In the genomic region with DNA sequence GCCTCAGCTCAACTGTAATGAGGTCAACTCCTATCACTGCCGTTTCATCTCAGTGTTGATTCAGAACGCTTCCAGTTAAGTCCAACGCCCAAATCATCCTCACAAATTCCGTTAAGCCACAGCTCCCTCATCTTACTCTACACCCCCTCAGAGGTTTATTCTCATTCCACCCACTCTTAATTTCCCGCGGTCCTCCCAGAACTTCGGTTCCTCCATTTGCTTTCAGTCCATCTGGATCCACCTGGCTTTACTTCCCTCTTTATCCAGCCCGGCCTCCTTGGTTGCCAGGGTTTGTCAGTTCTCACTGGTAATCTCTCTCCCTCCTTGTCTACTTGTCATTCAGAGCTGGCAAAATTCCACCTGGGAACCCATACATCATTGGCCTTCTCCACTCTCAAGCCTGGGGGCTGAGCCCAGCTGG, we compare ENCODE assay signal across 1 cellular context.
TF ChIP-seq lines count a peak whose summit lies in the region.

No MANE protein-coding gene starts in this region.

TF ChIP-seq in K562, 482 proteins besides CTCF, POLR2A, EP300 and RAD21 (continued from another document and continues in another):
- TF ChIP-seq HDAC2 (IDR thresholded peaks at IDR 0.05) (0 out of 2 replicates have a peak, but pooled peaks have one; percentile 22), SMAD2 (IDR thresholded peaks at IDR 0.05; ENCODE audit: low read depth, low read length) (no peak), MCM3 (IDR thresholded peaks at IDR 0.05) (no peak), ETV1 (tag; conservative IDR thresholded peaks at IDR 0.05; ENCODE audit: low read depth) (no peak), FOXM1 (IDR thresholded peaks at IDR 0.05; ENCODE audit: low read depth) (no peak), FOXM1 (CRISPR knock-in tag; IDR thresholded peaks at IDR 0.05; ENCODE audit: low read depth) (no peak), SIX5 (IDR thresholded peaks at IDR 0.05; ENCODE audit: borderline replicate concordance in 1 of 2, insufficient read depth in 1 of 2, low read depth in 1 of 2, low read length in 2 of 2) (no peak), ZNF253 (CRISPR knock-in tag; conservative IDR thresholded peaks at IDR 0.05) (no peak), TGIF2 (CRISPR knock-in tag; IDR thresholded peaks at IDR 0.05) (no peak), JUND (IDR thresholded peaks at IDR 0.05; ENCODE audit: borderline replicate concordance, low read depth, low read length) (peak; percentile 7; the same call in 1 of the 2 replicates), JUND (tag; IDR thresholded peaks at IDR 0.05; ENCODE audit: borderline replicate concordance, low read depth, low read length) (no peak), KDM1A (IDR thresholded peaks at IDR 0.05) (0 out of 4 replicates have a peak, but pooled peaks of 1 of the 2 experiments have one; percentile 4), FOXA3 (CRISPR knock-in tag; conservative IDR thresholded peaks at IDR 0.05 in 1 of 2, IDR thresholded peaks at IDR 0.05 in 1 of 2) (peak in 1 of 2 experiments; percentile 28; a peak in 1 of 4 replicates), FOXK2 (conservative IDR thresholded peaks at IDR 0.05 in 1 of 2, IDR thresholded peaks at IDR 0.05 in 1 of 2; ENCODE audit: low read depth in 2 of 2) (no peak), ZNF583 (CRISPR knock-in tag; IDR thresholded peaks at IDR 0.05) (peak; percentile 27; the same call in 1 of the 2 replicates), CXXC5 (CRISPR knock-in tag; IDR thresholded peaks at IDR 0.05) (0 out of 2 replicates have a peak, but pooled peaks have one; percentile 29), SMARCB1 (IDR thresholded peaks at IDR 0.05; ENCODE audit: insufficient read length, low read depth) (peak; percentile 23), ZNF695 (CRISPR knock-in tag; IDR thresholded peaks at IDR 0.05) (peak; percentile 83; the same call in 1 of the 2 replicates), ZNF444 (CRISPR knock-in tag; IDR thresholded peaks at IDR 0.05) (0 out of 2 replicates have a peak, but pooled peaks have one; percentile 49), MYC (IDR thresholded peaks at IDR 0.05; ENCODE audit: low read depth, low read length) (no peak; the same call in 1 of the 2 replicates), MYC (CRISPR knock-in tag; IDR thresholded peaks at IDR 0.05; ENCODE audit: borderline replicate concordance, low read depth) (no peak), ZNF274 (IDR thresholded peaks at IDR 0.05; ENCODE audit: borderline replicate concordance, low read depth, low read length) (no peak), MAFF (IDR thresholded peaks at IDR 0.05; ENCODE audit: low read length) (no peak), SMAD4 (CRISPR knock-in tag; conservative IDR thresholded peaks at IDR 0.05) (peak; percentile 57)
- TF ChIP-seq, protein P1, sequence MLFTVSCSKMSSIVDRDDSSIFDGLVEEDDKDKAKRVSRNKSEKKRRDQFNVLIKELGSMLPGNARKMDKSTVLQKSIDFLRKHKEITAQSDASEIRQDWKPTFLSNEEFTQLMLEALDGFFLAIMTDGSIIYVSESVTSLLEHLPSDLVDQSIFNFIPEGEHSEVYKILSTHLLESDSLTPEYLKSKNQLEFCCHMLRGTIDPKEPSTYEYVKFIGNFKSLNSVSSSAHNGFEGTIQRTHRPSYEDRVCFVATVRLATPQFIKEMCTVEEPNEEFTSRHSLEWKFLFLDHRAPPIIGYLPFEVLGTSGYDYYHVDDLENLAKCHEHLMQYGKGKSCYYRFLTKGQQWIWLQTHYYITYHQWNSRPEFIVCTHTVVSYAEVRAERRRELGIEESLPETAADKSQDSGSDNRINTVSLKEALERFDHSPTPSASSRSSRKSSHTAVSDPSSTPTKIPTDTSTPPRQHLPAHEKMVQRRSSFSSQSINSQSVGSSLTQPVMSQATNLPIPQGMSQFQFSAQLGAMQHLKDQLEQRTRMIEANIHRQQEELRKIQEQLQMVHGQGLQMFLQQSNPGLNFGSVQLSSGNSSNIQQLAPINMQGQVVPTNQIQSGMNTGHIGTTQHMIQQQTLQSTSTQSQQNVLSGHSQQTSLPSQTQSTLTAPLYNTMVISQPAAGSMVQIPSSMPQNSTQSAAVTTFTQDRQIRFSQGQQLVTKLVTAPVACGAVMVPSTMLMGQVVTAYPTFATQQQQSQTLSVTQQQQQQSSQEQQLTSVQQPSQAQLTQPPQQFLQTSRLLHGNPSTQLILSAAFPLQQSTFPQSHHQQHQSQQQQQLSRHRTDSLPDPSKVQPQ (CRISPR knock-in tag; IDR thresholded peaks at IDR 0.05; ENCODE audit: borderline replicate concordance): no peak
- TF ChIP-seq, protein P2, sequence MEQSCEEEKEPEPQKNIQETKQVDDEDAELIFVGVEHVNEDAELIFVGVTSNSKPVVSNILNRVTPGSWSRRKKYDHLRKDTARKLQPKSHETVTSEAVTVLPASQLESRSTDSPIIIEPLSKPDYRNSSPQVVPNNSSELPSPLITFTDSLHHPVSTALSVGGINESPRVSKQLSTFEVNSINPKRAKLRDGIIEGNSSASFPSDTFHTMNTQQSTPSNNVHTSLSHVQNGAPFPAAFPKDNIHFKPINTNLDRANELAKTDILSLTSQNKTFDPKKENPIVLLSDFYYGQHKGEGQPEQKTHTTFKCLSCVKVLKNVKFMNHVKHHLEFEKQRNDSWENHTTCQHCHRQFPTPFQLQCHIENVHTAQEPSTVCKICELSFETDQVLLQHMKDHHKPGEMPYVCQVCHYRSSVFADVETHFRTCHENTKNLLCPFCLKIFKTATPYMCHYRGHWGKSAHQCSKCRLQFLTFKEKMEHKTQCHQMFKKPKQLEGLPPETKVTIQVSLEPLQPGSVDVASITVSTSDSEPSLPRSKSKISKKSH (CRISPR knock-in tag; IDR thresholded peaks at IDR 0.05): no peak
- TF ChIP-seq, protein P3, sequence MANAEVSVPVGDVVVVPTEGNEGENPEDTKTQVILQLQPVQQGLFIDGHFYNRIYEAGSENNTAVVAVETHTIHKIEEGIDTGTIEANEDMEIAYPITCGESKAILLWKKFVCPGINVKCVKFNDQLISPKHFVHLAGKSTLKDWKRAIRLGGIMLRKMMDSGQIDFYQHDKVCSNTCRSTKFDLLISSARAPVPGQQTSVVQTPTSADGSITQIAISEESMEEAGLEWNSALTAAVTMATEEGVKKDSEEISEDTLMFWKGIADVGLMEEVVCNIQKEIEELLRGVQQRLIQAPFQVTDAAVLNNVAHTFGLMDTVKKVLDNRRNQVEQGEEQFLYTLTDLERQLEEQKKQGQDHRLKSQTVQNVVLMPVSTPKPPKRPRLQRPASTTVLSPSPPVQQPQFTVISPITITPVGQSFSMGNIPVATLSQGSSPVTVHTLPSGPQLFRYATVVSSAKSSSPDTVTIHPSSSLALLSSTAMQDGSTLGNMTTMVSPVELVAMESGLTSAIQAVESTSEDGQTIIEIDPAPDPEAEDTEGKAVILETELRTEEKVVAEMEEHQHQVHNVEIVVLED (CRISPR knock-in tag; IDR thresholded peaks at IDR 0.05): 0 out of 2 replicates have a peak, but pooled peaks have one; percentile 7
- TF ChIP-seq, protein P4, sequence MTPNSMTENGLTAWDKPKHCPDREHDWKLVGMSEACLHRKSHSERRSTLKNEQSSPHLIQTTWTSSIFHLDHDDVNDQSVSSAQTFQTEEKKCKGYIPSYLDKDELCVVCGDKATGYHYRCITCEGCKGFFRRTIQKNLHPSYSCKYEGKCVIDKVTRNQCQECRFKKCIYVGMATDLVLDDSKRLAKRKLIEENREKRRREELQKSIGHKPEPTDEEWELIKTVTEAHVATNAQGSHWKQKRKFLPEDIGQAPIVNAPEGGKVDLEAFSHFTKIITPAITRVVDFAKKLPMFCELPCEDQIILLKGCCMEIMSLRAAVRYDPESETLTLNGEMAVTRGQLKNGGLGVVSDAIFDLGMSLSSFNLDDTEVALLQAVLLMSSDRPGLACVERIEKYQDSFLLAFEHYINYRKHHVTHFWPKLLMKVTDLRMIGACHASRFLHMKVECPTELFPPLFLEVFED (CRISPR knock-in tag; conservative IDR thresholded peaks at IDR 0.05): 0 out of 2 replicates have a peak, but pooled peaks have one; percentile 27
- TF ChIP-seq, protein P5, sequence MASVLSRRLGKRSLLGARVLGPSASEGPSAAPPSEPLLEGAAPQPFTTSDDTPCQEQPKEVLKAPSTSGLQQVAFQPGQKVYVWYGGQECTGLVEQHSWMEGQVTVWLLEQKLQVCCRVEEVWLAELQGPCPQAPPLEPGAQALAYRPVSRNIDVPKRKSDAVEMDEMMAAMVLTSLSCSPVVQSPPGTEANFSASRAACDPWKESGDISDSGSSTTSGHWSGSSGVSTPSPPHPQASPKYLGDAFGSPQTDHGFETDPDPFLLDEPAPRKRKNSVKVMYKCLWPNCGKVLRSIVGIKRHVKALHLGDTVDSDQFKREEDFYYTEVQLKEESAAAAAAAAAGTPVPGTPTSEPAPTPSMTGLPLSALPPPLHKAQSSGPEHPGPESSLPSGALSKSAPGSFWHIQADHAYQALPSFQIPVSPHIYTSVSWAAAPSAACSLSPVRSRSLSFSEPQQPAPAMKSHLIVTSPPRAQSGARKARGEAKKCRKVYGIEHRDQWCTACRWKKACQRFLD (CRISPR knock-in tag; IDR thresholded peaks at IDR 0.05): 0 out of 2 replicates have a peak, but pooled peaks have one; percentile 37
- TF ChIP-seq, protein P6, sequence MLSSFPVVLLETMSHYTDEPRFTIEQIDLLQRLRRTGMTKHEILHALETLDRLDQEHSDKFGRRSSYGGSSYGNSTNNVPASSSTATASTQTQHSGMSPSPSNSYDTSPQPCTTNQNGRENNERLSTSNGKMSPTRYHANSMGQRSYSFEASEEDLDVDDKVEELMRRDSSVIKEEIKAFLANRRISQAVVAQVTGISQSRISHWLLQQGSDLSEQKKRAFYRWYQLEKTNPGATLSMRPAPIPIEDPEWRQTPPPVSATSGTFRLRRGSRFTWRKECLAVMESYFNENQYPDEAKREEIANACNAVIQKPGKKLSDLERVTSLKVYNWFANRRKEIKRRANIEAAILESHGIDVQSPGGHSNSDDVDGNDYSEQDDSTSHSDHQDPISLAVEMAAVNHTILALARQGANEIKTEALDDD (IDR thresholded peaks at IDR 0.05): peak; percentile 68
- TF ChIP-seq, protein P7, sequence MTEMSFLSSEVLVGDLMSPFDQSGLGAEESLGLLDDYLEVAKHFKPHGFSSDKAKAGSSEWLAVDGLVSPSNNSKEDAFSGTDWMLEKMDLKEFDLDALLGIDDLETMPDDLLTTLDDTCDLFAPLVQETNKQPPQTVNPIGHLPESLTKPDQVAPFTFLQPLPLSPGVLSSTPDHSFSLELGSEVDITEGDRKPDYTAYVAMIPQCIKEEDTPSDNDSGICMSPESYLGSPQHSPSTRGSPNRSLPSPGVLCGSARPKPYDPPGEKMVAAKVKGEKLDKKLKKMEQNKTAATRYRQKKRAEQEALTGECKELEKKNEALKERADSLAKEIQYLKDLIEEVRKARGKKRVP (CRISPR knock-in tag; IDR thresholded peaks at IDR 0.05): peak; percentile 20; the same call in 1 of the 2 replicates
- TF ChIP-seq, protein P8, sequence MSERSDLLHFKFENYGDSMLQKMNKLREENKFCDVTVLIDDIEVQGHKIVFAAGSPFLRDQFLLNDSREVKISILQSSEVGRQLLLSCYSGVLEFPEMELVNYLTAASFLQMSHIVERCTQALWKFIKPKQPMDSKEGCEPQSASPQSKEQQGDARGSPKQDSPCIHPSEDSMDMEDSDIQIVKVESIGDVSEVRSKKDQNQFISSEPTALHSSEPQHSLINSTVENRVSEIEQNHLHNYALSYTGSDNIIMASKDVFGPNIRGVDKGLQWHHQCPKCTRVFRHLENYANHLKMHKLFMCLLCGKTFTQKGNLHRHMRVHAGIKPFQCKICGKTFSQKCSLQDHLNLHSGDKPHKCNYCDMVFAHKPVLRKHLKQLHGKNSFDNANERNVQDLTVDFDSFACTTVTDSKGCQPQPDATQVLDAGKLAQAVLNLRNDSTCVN (CRISPR knock-in tag; IDR thresholded peaks at IDR 0.05): 0 out of 2 replicates have a peak, but pooled peaks have one; percentile 27
- TF ChIP-seq, protein P9, sequence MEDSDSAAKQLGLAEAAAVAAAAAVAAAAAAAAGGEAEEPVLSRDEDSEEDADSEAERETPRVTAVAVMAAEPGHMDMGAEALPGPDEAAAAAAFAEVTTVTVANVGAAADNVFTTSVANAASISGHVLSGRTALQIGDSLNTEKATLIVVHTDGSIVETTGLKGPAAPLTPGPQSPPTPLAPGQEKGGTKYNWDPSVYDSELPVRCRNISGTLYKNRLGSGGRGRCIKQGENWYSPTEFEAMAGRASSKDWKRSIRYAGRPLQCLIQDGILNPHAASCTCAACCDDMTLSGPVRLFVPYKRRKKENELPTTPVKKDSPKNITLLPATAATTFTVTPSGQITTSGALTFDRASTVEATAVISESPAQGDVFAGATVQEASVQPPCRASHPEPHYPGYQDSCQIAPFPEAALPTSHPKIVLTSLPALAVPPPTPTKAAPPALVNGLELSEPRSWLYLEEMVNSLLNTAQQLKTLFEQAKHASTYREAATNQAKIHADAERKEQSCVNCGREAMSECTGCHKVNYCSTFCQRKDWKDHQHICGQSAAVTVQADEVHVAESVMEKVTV (CRISPR knock-in tag; IDR thresholded peaks at IDR 0.05): no peak
- TF ChIP-seq, protein P10, sequence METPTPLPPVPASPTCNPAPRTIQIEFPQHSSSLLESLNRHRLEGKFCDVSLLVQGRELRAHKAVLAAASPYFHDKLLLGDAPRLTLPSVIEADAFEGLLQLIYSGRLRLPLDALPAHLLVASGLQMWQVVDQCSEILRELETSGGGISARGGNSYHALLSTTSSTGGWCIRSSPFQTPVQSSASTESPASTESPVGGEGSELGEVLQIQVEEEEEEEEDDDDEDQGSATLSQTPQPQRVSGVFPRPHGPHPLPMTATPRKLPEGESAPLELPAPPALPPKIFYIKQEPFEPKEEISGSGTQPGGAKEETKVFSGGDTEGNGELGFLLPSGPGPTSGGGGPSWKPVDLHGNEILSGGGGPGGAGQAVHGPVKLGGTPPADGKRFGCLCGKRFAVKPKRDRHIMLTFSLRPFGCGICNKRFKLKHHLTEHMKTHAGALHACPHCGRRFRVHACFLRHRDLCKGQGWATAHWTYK (CRISPR knock-in tag; IDR thresholded peaks at IDR 0.05): 0 out of 2 replicates have a peak, but pooled peaks have one; percentile 33
